Comparison of ENCODE assay signal across 12 cellular contexts in genomic region chr16:70693231-70693671, GRCh38. TPM values are rescaled to one million over a fixed set of nuclear protein-coding genes. Genes with fewer than 3 reads are reported as not detected.
DNase-seq lines count a peak whose midpoint lies in the region; ATAC-seq and TF ChIP-seq lines count a peak whose summit lies in the region.
"Had no signal": no experiment of that assay in that cellular context is flagged by ENCODE, and none has a peak within 500 bp of the region (broad histone marks: within the 10 kb centered on the region; RNA-seq: fewer than 3 reads in every experiment).

No MANE protein-coding gene starts in this region.

- peak overlapping the region in 7 of 11 experiments; percentile 23 to 65 (median 59); a peak in 12 of 22 replicates for H3K9ac ChIP-seq in BLaER1 treated with 17β-estradiol and CSF1 and Interleukin-3, amounts not matched to agents 10 nM and 100 nM
- no peak overlapping the region for H3K9ac ChIP-seq in rectal smooth muscle tissue (ENCODE audit: low read length)

- H4K20me1 ChIP-seq in BLaER1 treated with 17β-estradiol and CSF1 and Interleukin-3, amounts not matched to agents 10 nM and 100 nM = peaks cover 0 to 100% (median 11%) of the 10 kb centered on the region in 11 experiments; a peak in 12 of 22 replicates

- H3K9me3 ChIP-seq in BLaER1 treated with 17β-estradiol and CSF1 and Interleukin-3, amounts not matched to agents 10 nM and 100 nM (replicated peaks in 1 of 11) = no peaks in the 10 kb centered on the region
- H3K9me3 ChIP-seq in SJSA1 (replicated peaks) = 0 out of 2 replicates have a peak, but pooled peaks cover 2% of the 10 kb centered on the region
- H3K9me3 ChIP-seq in CD4-positive, alpha-beta T cell (ENCODE audit: control insufficient read depth, low read length) = no peaks in the 10 kb centered on the region

- no peaks in the 10 kb centered on the region for H3K27me3 Mint-ChIP-seq in activated T-helper 1 cell treated with anti-CD3 and anti-CD28 coated beads, Interleukin-12 subunit alpha, Interleukin-12 subunit beta, Interleukin-2, Interleukin-4 antibody, amounts not matched to agents 30 ng/mL and 10 ng/mL and 1 ng/mL, durations not matched to agents 14 hours and 24 hours and 36 hours (ENCODE audit: insufficient read depth)
- no peaks in the 10 kb centered on the region for H3K27me3 Mint-ChIP-seq in CD4-positive, alpha-beta T cell
- H3K27me3 Mint-ChIP-seq: CD4-positive, CD25-positive, alpha-beta regulatory T cell had no signal

- peak overlapping the region in 7 of 11 experiments; percentile 3 to 78 (median 58); a peak in 13 of 22 replicates for H3K27ac ChIP-seq in BLaER1 treated with 17β-estradiol and CSF1 and Interleukin-3, amounts not matched to agents 10 nM and 100 nM
- H3K27ac ChIP-seq in SJSA1 = peak overlapping the region; percentile 89
- peak overlapping the region; percentile 98 for H3K27ac ChIP-seq in rectal smooth muscle tissue (ENCODE audit: low read depth, low read length)
- no peak overlapping the region for H3K27ac ChIP-seq in CD4-positive, alpha-beta T cell (ENCODE audit: low read depth, low read length)

- H3K27ac Mint-ChIP-seq in activated T-helper 1 cell treated with anti-CD3 and anti-CD28 coated beads, Interleukin-12 subunit alpha, Interleukin-12 subunit beta, Interleukin-2, Interleukin-4 antibody, amounts not matched to agents 30 ng/mL and 10 ng/mL and 1 ng/mL, durations not matched to agents 14 hours and 24 hours and 36 hours = no peak overlapping the region
- no peak overlapping the region for H3K27ac Mint-ChIP-seq in CD4-positive, alpha-beta T cell
- H3K27ac Mint-ChIP-seq: CD4-positive, CD25-positive, alpha-beta regulatory T cell had no signal

- H3K9me3 Mint-ChIP-seq in activated T-helper 1 cell treated with anti-CD3 and anti-CD28 coated beads, Interleukin-12 subunit alpha, Interleukin-12 subunit beta, Interleukin-2, Interleukin-4 antibody, amounts not matched to agents 30 ng/mL and 10 ng/mL and 1 ng/mL, durations not matched to agents 14 hours and 24 hours and 36 hours = no peaks in the 10 kb centered on the region
- no peaks in the 10 kb centered on the region for H3K9me3 Mint-ChIP-seq in CD4-positive, alpha-beta T cell
- H3K9me3 Mint-ChIP-seq: CD4-positive, CD25-positive, alpha-beta regulatory T cell had no signal

- CTCF ChIA-PET in CD4-positive, alpha-beta T cell (lab: Charles Lee) = no interaction called here

- intact Hi-C loops in cardiac septum (cut with DNase I) = no loop called here
- intact Hi-C loops in activated T-helper 1 cell treated with anti-CD3 and anti-CD28 coated beads, Interleukin-12 subunit alpha, Interleukin-12 subunit beta, Interleukin-2, Interleukin-4 antibody, amounts not matched to agents 30 ng/mL and 10 ng/mL and 1 ng/mL, durations not matched to agents 14 hours and 24 hours and 36 hours (cut with micrococcal nuclease) = no loop called here
- intact Hi-C loops in CD4-positive, alpha-beta T cell (cut with DNase I, micrococcal nuclease) = no loop called here

- no peak for TF ChIP-seq CTCF in CD4-positive, alpha-beta T cell (IDR thresholded peaks at IDR 0.05)

- H3K4me2 ChIP-seq in BLaER1 treated with 17β-estradiol and CSF1 and Interleukin-3, amounts not matched to agents 10 nM and 100 nM = peak overlapping the region in 9 of 11 experiments; percentile 40 to 97 (median 91); a peak in 18 of 22 replicates

- POLR2A ChIA-PET in CD4-positive, alpha-beta T cell (lab: Charles Lee) = no interaction called here

- H3K4me3 ChIP-seq in BLaER1 treated with 17β-estradiol and CSF1 and Interleukin-3, amounts not matched to agents 10 nM and 100 nM = no peak overlapping the region; a peak in 2 of 20 replicates
- H3K4me3 ChIP-seq in SJSA1 (no peak overlapping the region), rectal smooth muscle tissue (ENCODE audit: low read length) (no peak overlapping the region)

- H3K4me1 Mint-ChIP-seq in activated T-helper 1 cell treated with anti-CD3 and anti-CD28 coated beads, Interleukin-12 subunit alpha, Interleukin-12 subunit beta, Interleukin-2, Interleukin-4 antibody, amounts not matched to agents 30 ng/mL and 10 ng/mL and 1 ng/mL, durations not matched to agents 14 hours and 24 hours and 36 hours (ENCODE audit: low read depth) = peaks cover 13% of the 10 kb centered on the region
- peaks cover 30% of the 10 kb centered on the region for H3K4me1 Mint-ChIP-seq in CD4-positive, alpha-beta T cell (ENCODE audit: low read depth)

- no peak for DNase-seq in SJSA1 (ENCODE audit: low read depth in 1 of 2, low spot score in 2 of 2)
- peak; percentile 88 for DNase-seq in cardiac septum (ENCODE audit: low spot score)
- no peak for DNase-seq in activated T-helper 1 cell treated with anti-CD3 and anti-CD28 coated beads, Interleukin-12 subunit alpha, Interleukin-12 subunit beta, Interleukin-2, Interleukin-4 antibody, amounts not matched to agents 30 ng/mL and 10 ng/mL and 1 ng/mL, durations not matched to agents 14 hours and 24 hours and 36 hours (ENCODE audit: low spot score)
- no peak for DNase-seq in COR-L47 (lab: John Stamatoyannopoulos, UW)
- no peak for DNase-seq in NCI-H774 (lab: John Stamatoyannopoulos, UW)
- no peak for DNase-seq in CD4-positive, alpha-beta T cell
- DNase-seq: CD4-positive, CD25-positive, alpha-beta regulatory T cell; central memory CD4-positive, alpha-beta T cell; NCI-H187; stimulated activated naive CD4-positive, alpha-beta T cell had no signal

- H3K36me3 Mint-ChIP-seq in activated T-helper 1 cell treated with anti-CD3 and anti-CD28 coated beads, Interleukin-12 subunit alpha, Interleukin-12 subunit beta, Interleukin-2, Interleukin-4 antibody, amounts not matched to agents 30 ng/mL and 10 ng/mL and 1 ng/mL, durations not matched to agents 14 hours and 24 hours and 36 hours (ENCODE audit: low read depth) = peaks cover 2% of the 10 kb centered on the region
- peaks cover 7% of the 10 kb centered on the region for H3K36me3 Mint-ChIP-seq in CD4-positive, alpha-beta T cell (ENCODE audit: low read depth)
- H3K36me3 Mint-ChIP-seq: CD4-positive, CD25-positive, alpha-beta regulatory T cell had no signal

- no peaks in the 10 kb centered on the region for H3K27me3 ChIP-seq in BLaER1 treated with 17β-estradiol and CSF1 and Interleukin-3, amounts not matched to agents 10 nM and 100 nM
- H3K27me3 ChIP-seq in SJSA1 (replicated peaks) (no peaks in the 10 kb centered on the region), rectal smooth muscle tissue (ENCODE audit: control insufficient read depth, insufficient read depth, low read length) (no peaks in the 10 kb centered on the region)
- H3K27me3 ChIP-seq in CD4-positive, alpha-beta T cell (ENCODE audit: control insufficient read depth, insufficient read depth, low read length) = no peaks in the 10 kb centered on the region

- ATAC-seq in CD4-positive, alpha-beta T cell (ENCODE audit: poor library complexity) = no peak

- H3K4me1 ChIP-seq in BLaER1 treated with 17β-estradiol and CSF1 and Interleukin-3, amounts not matched to agents 10 nM and 100 nM = peaks cover 35 to 100% (median 92%) of the 10 kb centered on the region in 10 experiments
- H3K4me1 ChIP-seq in SJSA1 (replicated peaks) (peaks cover 76% of the 10 kb centered on the region), rectal smooth muscle tissue (ENCODE audit: control insufficient read depth, insufficient read depth, low read length) (peaks cover 91% of the 10 kb centered on the region)

- H3K36me3 ChIP-seq in BLaER1 treated with 17β-estradiol and CSF1 and Interleukin-3, amounts not matched to agents 10 nM and 100 nM = peaks cover 0 to 94% (median 4%) of the 10 kb centered on the region in 11 experiments; a peak in 15 of 22 replicates
- H3K36me3 ChIP-seq in SJSA1 (peaks cover 28% of the 10 kb centered on the region), rectal smooth muscle tissue (ENCODE audit: control insufficient read depth, insufficient read depth, low read length) (no peaks in the 10 kb centered on the region)

- no peak overlapping the region for H3K4me3 Mint-ChIP-seq in activated T-helper 1 cell treated with anti-CD3 and anti-CD28 coated beads, Interleukin-12 subunit alpha, Interleukin-12 subunit beta, Interleukin-2, Interleukin-4 antibody, amounts not matched to agents 30 ng/mL and 10 ng/mL and 1 ng/mL, durations not matched to agents 14 hours and 24 hours and 36 hours
- no peak overlapping the region for H3K4me3 Mint-ChIP-seq in CD4-positive, alpha-beta T cell
- H3K4me3 Mint-ChIP-seq: CD4-positive, CD25-positive, alpha-beta regulatory T cell had no signal

RNA-seq across cellular contexts. Expression of gene MTSS2, which starts 7.4 kb away (rescaled TPM):
- 20.7 and 22.6 TPM in 2 replicates for total RNA-seq in SJSA1 (2014; rRNA removed; shearing (Covaris generic))
- total RNA-seq in cardiac septum = 63.4 TPM
- total RNA-seq in activated T-helper 1 cell treated with anti-CD3 and anti-CD28 coated beads, Interleukin-12 subunit alpha, Interleukin-12 subunit beta, Interleukin-2, Interleukin-4 antibody, amounts not matched to agents 30 ng/mL and 10 ng/mL and 1 ng/mL, durations not matched to agents 14 hours and 24 hours and 36 hours = 2.0 and 3.5 TPM in 2 replicates
- 10 to 100 TPM; 15.4 to 16.4 TPM for total RNA-seq in CD4-positive, alpha-beta T cell

RNA-seq across cellular contexts. Expression of gene IL34, which starts 46.9 kb away (rescaled TPM):
- total RNA-seq in SJSA1 (2014; rRNA removed; shearing (Covaris generic)) = 0.74 and 1.4 TPM in 2 replicates
- total RNA-seq in cardiac septum = 1.2 TPM
- total RNA-seq in activated T-helper 1 cell treated with anti-CD3 and anti-CD28 coated beads, Interleukin-12 subunit alpha, Interleukin-12 subunit beta, Interleukin-2, Interleukin-4 antibody, amounts not matched to agents 30 ng/mL and 10 ng/mL and 1 ng/mL, durations not matched to agents 14 hours and 24 hours and 36 hours = not detected in 2 replicates
- total RNA-seq in CD4-positive, alpha-beta T cell = under 1 TPM; 0.84 to 0.88 TPM
- total RNA-seq: CD4-positive, CD25-positive, alpha-beta regulatory T cell had no signal
